1 cellular context compared by ENCODE assay signal in genomic region chr11:132200303-132200936, GRCh38.
TF ChIP-seq lines count a peak whose summit lies in the region.

No MANE protein-coding gene starts in this region.

TF ChIP-seq in GM23338, 12 proteins besides CTCF, POLR2A, EP300 and RAD21 (continued from another document):
- no peak for TF ChIP-seq EZH2 (IDR thresholded peaks at IDR 0.05; ENCODE audit: low read depth, unreplicated experiment)
- TF ChIP-seq REST (IDR thresholded peaks at IDR 0.05; ENCODE audit: unreplicated experiment): no peak
